Comparison of ENCODE assay signal across 17 cellular contexts in genomic region chr14:65753061-65753460, GRCh38.
DNase-seq lines count a peak whose midpoint lies in the region; ATAC-seq and TF ChIP-seq lines count a peak whose summit lies in the region.
"Had no signal": no experiment of that assay in that cellular context is flagged by ENCODE, and none has a peak within 500 bp of the region (broad histone marks: within the 10 kb centered on the region; RNA-seq: fewer than 3 reads in every experiment).

No MANE protein-coding gene starts in this region.

- peaks cover 0 to 7% (median 0%) of the 10 kb centered on the region in 4 donors for H3K4me1 ChIP-seq in Peyer's patch
- H3K4me1 ChIP-seq: HAP-1 had no signal

- H3K27me3 ChIP-seq in Peyer's patch: no peaks in the 10 kb centered on the region

- intact Hi-C loops in activated T-helper 1 cell treated with anti-CD3 and anti-CD28 coated beads, Interleukin-12 subunit alpha, Interleukin-12 subunit beta, Interleukin-2, Interleukin-4 antibody, amounts not matched to agents 30 ng/mL and 10 ng/mL and 1 ng/mL, durations not matched to agents 14 hours and 24 hours and 36 hours (cut with micrococcal nuclease): no loop called here

- H3K36me3 ChIP-seq in Peyer's patch: no peaks in the 10 kb centered on the region
- H3K36me3 ChIP-seq: HAP-1 had no signal

- H3K4me1 Mint-ChIP-seq in activated T-helper 1 cell treated with anti-CD3 and anti-CD28 coated beads, Interleukin-12 subunit alpha, Interleukin-12 subunit beta, Interleukin-2, Interleukin-4 antibody, amounts not matched to agents 30 ng/mL and 10 ng/mL and 1 ng/mL, durations not matched to agents 14 hours and 24 hours and 36 hours (ENCODE audit: low read depth): no peaks in the 10 kb centered on the region
- H3K4me1 Mint-ChIP-seq: CD14-positive monocyte had no signal

- DNase-seq in Peyer's patch: peak in 2 of 3 donors; percentile 52 to 78
- DNase-seq in left lobe of liver (ENCODE audit: low spot score): no peak
- DNase-seq in mucosa of gallbladder (ENCODE audit: low spot score): peak; percentile 69
- DNase-seq in stimulated activated naive CD8-positive, alpha-beta T cell treated with anti-CD3 and anti-CD28 coated beads, Interleukin-15, Interleukin-2, amounts not matched to agents 100 U/mL and 50 U/mL, for 24 hours: no peak
- no peak for DNase-seq in activated T-helper 1 cell treated with anti-CD3 and anti-CD28 coated beads, Interleukin-12 subunit alpha, Interleukin-12 subunit beta, Interleukin-2, Interleukin-4 antibody, amounts not matched to agents 30 ng/mL and 10 ng/mL and 1 ng/mL, durations not matched to agents 14 hours and 24 hours and 36 hours (ENCODE audit: low spot score)
- DNase-seq: CD8-positive, alpha-beta T cell; COR-L47; DMS153; DMS79 treated with DMSO at 0.1 percent for 48 hours; EL; HFFc6 had no signal

- no peaks in the 10 kb centered on the region for H3K9me3 Mint-ChIP-seq in activated T-helper 1 cell treated with anti-CD3 and anti-CD28 coated beads, Interleukin-12 subunit alpha, Interleukin-12 subunit beta, Interleukin-2, Interleukin-4 antibody, amounts not matched to agents 30 ng/mL and 10 ng/mL and 1 ng/mL, durations not matched to agents 14 hours and 24 hours and 36 hours
- H3K9me3 Mint-ChIP-seq: CD14-positive monocyte; CD8-positive, alpha-beta T cell; HFFc6 had no signal

- peak overlapping the region in 3 of 4 donors; percentile 32 to 73 (median 48) for H3K27ac ChIP-seq in Peyer's patch
- H3K27ac ChIP-seq: 22Rv1 had no signal

- H3K27me3 Mint-ChIP-seq in activated T-helper 1 cell treated with anti-CD3 and anti-CD28 coated beads, Interleukin-12 subunit alpha, Interleukin-12 subunit beta, Interleukin-2, Interleukin-4 antibody, amounts not matched to agents 30 ng/mL and 10 ng/mL and 1 ng/mL, durations not matched to agents 14 hours and 24 hours and 36 hours (ENCODE audit: insufficient read depth): no peaks in the 10 kb centered on the region

- H3K4me3 Mint-ChIP-seq in activated T-helper 1 cell treated with anti-CD3 and anti-CD28 coated beads, Interleukin-12 subunit alpha, Interleukin-12 subunit beta, Interleukin-2, Interleukin-4 antibody, amounts not matched to agents 30 ng/mL and 10 ng/mL and 1 ng/mL, durations not matched to agents 14 hours and 24 hours and 36 hours: no peak overlapping the region
- H3K4me3 Mint-ChIP-seq: CD14-positive monocyte; CD8-positive, alpha-beta T cell; HFFc6 had no signal

- no peak overlapping the region for H3K27ac Mint-ChIP-seq in activated T-helper 1 cell treated with anti-CD3 and anti-CD28 coated beads, Interleukin-12 subunit alpha, Interleukin-12 subunit beta, Interleukin-2, Interleukin-4 antibody, amounts not matched to agents 30 ng/mL and 10 ng/mL and 1 ng/mL, durations not matched to agents 14 hours and 24 hours and 36 hours
- H3K27ac Mint-ChIP-seq: CD14-positive monocyte; CD8-positive, alpha-beta T cell; HFFc6 had no signal

- TF ChIP-seq CTCF in Peyer's patch (IDR thresholded peaks at IDR 0.05): no peak

- ATAC-seq in GM18505 (IDR thresholded peaks at IDR 0.05; ENCODE audit: unreplicated experiment) (no peak), left lobe of liver (peak; percentile 81), HG03045 (IDR thresholded peaks at IDR 0.05; ENCODE audit: unreplicated experiment) (no peak), HG03039 (IDR thresholded peaks at IDR 0.05; ENCODE audit: unreplicated experiment) (no peak)
- no peak for ATAC-seq in stimulated activated naive CD8-positive, alpha-beta T cell treated with anti-CD3 and anti-CD28 coated beads, Interleukin-15, Interleukin-2, amounts not matched to agents 100 U/mL and 50 U/mL, for 24 hours
- ATAC-seq: CD8-positive, alpha-beta T cell had no signal

- H3K36me3 Mint-ChIP-seq in activated T-helper 1 cell treated with anti-CD3 and anti-CD28 coated beads, Interleukin-12 subunit alpha, Interleukin-12 subunit beta, Interleukin-2, Interleukin-4 antibody, amounts not matched to agents 30 ng/mL and 10 ng/mL and 1 ng/mL, durations not matched to agents 14 hours and 24 hours and 36 hours (ENCODE audit: low read depth): peaks cover 2% of the 10 kb centered on the region
- H3K36me3 Mint-ChIP-seq: CD14-positive monocyte; CD8-positive, alpha-beta T cell had no signal

- H3K4me3 ChIP-seq in Peyer's patch: no peak overlapping the region
- H3K4me3 ChIP-seq: HAP-1 had no signal

- TF ChIP-seq POLR2A in GM18505 (IDR thresholded peaks at IDR 0.05; ENCODE audit: borderline replicate concordance, extremely low read depth, insufficient read depth, insufficient read length) (peak; percentile 37), Peyer's patch (IDR thresholded peaks at IDR 0.05) (no peak)

- H3K9me3 ChIP-seq in Peyer's patch: no peaks in the 10 kb centered on the region
- H3K9me3 ChIP-seq: HAP-1 had no signal

Comparison
In these comparisons a context has a peak if more than half of its experiments do, and no peak if none do; other contexts are left out.
1. DNase-seq: peak in Peyer's patch (2 of 3) and mucosa of gallbladder (single experiment); none in left lobe of liver (single experiment), stimulated activated naive CD8-positive, alpha-beta T cell treated with anti-CD3 and anti-CD28 coated beads, Interleukin-15, Interleukin-2, amounts not matched to agents 100 U/mL and 50 U/mL, for 24 hours (single experiment) and activated T-helper 1 cell treated with anti-CD3 and anti-CD28 coated beads, Interleukin-12 subunit alpha, Interleukin-12 subunit beta, Interleukin-2, Interleukin-4 antibody, amounts not matched to agents 30 ng/mL and 10 ng/mL and 1 ng/mL, durations not matched to agents 14 hours and 24 hours and 36 hours (single experiment).